Comparison of ENCODE assay signal across 1 cellular context in genomic region chr2:172558372-172558771, GRCh38.
TF ChIP-seq lines count a peak whose summit lies in the region.

No MANE protein-coding gene starts in this region.

TF ChIP-seq in IMR-90, 13 proteins besides CTCF, POLR2A, EP300 and RAD21:
- no peak for TF ChIP-seq RFX5 (IDR thresholded peaks at IDR 0.05; ENCODE audit: low read depth, low read length)
TF ChIP-seq in IMR-90: peak in this region for 0.
